In the genomic region with DNA sequence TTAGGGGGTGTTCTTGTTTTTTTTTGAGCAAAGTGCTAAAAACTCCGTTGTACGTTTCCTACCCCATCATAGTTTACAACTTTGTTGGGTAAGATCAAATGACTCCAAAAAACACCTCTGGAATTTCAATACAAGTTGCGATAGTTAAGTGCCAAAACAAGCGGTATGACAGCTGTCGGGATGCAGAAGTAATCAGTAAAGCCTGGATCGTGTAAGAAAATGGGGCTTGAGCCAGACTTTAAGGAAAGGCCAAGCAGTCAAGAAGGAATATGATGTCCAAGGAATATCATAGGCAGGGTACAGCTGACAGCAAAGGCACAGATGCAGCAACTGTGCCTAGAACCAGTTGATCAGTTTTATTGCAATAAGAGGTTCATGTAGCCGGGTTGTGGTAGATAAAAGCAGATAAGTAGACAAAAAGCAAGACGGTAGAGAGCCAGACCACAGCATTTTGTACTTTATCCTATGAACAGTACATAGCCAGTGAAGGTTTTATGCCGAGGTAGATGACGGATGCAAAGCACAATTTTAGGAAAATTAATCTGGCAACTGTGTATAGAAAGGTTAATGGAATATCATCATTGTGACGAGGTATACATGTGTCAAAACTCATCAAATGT, we compare ENCODE assay signal across 2 cellular contexts.
TF ChIP-seq lines count a peak whose summit lies in the region.

No MANE protein-coding gene starts in this region.

TF ChIP-seq in SK-N-SH, 30 proteins besides CTCF, POLR2A, EP300 and RAD21:
- TF ChIP-seq MXI1 (IDR thresholded peaks at IDR 0.05; ENCODE audit: low read depth, low read length): no peak
- TF ChIP-seq, protein P1, sequence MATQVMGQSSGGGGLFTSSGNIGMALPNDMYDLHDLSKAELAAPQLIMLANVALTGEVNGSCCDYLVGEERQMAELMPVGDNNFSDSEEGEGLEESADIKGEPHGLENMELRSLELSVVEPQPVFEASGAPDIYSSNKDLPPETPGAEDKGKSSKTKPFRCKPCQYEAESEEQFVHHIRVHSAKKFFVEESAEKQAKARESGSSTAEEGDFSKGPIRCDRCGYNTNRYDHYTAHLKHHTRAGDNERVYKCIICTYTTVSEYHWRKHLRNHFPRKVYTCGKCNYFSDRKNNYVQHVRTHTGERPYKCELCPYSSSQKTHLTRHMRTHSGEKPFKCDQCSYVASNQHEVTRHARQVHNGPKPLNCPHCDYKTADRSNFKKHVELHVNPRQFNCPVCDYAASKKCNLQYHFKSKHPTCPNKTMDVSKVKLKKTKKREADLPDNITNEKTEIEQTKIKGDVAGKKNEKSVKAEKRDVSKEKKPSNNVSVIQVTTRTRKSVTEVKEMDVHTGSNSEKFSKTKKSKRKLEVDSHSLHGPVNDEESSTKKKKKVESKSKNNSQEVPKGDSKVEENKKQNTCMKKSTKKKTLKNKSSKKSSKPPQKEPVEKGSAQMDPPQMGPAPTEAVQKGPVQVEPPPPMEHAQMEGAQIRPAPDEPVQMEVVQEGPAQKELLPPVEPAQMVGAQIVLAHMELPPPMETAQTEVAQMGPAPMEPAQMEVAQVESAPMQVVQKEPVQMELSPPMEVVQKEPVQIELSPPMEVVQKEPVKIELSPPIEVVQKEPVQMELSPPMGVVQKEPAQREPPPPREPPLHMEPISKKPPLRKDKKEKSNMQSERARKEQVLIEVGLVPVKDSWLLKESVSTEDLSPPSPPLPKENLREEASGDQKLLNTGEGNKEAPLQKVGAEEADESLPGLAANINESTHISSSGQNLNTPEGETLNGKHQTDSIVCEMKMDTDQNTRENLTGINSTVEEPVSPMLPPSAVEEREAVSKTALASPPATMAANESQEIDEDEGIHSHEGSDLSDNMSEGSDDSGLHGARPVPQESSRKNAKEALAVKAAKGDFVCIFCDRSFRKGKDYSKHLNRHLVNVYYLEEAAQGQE (IDR thresholded peaks at IDR 0.05; ENCODE audit: low read depth, low read length): no peak
- TF ChIP-seq, protein P2, sequence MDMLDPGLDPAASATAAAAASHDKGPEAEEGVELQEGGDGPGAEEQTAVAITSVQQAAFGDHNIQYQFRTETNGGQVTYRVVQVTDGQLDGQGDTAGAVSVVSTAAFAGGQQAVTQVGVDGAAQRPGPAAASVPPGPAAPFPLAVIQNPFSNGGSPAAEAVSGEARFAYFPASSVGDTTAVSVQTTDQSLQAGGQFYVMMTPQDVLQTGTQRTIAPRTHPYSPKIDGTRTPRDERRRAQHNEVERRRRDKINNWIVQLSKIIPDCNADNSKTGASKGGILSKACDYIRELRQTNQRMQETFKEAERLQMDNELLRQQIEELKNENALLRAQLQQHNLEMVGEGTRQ (IDR thresholded peaks at IDR 0.05; ENCODE audit: borderline replicate concordance, low read depth, low read length): no peak
- TF ChIP-seq YY1 (IDR thresholded peaks at IDR 0.05; ENCODE audit: low read depth): no peak
- no peak for TF ChIP-seq POLR2AphosphoS5 (IDR thresholded peaks at IDR 0.05; ENCODE audit: low read depth, low read length)
- TF ChIP-seq JUND (IDR thresholded peaks at IDR 0.05): no peak
- no peak for TF ChIP-seq GABPA (IDR thresholded peaks at IDR 0.05; ENCODE audit: low read depth)
TF ChIP-seq in SK-N-SH: peak in this region for 0.

TF ChIP-seq in endothelial cell of umbilical vein, 7 proteins besides CTCF, POLR2A, EP300 and RAD21:
- no peak for TF ChIP-seq POLR2AphosphoS5 (IDR thresholded peaks at IDR 0.05; ENCODE audit: insufficient read depth, low read depth, low read length)
- no peak for TF ChIP-seq MYC (IDR thresholded peaks at IDR 0.05; ENCODE audit: low read depth, low read length)
- TF ChIP-seq GATA2 (IDR thresholded peaks at IDR 0.05; ENCODE audit: insufficient read depth, insufficient read length, low read depth, low read length): no peak
- TF ChIP-seq EZH2 (IDR thresholded peaks at IDR 0.05; ENCODE audit: borderline replicate concordance, low read depth, low read length, severe bottlenecking): no peak
- no peak for TF ChIP-seq JUN (IDR thresholded peaks at IDR 0.05; ENCODE audit: borderline replicate concordance, insufficient read depth, insufficient read length, low read depth)
- TF ChIP-seq FOS (IDR thresholded peaks at IDR 0.05; ENCODE audit: borderline replicate concordance, insufficient read depth, low read length): no peak
- TF ChIP-seq, protein P3, sequence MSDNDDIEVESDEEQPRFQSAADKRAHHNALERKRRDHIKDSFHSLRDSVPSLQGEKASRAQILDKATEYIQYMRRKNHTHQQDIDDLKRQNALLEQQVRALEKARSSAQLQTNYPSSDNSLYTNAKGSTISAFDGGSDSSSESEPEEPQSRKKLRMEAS (IDR thresholded peaks at IDR 0.05; ENCODE audit: insufficient read depth, insufficient read length): no peak
